ENCODE assay signal across 7 cellular contexts in the genomic region with DNA sequence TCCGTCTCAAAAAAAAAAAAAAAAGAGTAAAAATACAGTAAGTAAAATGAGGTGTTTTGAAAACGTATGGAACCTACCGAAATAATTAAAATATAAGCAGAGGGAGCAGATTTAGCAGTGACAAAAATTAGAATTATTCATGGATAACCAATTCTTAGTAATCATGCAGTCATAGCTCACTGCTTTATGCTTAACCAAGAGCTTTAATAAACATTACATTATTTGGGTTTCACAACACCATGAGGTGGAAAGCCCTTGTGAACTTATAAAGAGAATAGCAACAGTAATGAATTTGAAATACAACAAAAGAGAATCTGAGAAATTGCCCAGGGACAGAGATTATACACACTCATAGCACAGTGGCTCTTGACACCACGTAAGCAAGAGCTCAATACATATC.
DNase-seq lines count a peak whose midpoint lies in the region; FAIRE-seq and TF ChIP-seq lines count a peak whose summit lies in the region.
"Not testable (repeated sequence)": the region's sequence is repeated elsewhere in the genome, so short reads cannot be mapped to it uniquely, and the experiment has no call there.

No MANE protein-coding gene starts in this region.

- H3K27ac Mint-ChIP-seq in HFFc6 (peak overlapping the region; percentile 54), MCF 10A (ENCODE audit: low read depth, unreplicated experiment) (peak overlapping the region; percentile 29)

- FAIRE-seq in keratinocyte (lab: Jason Lieb, UNC) = peak; percentile 62

- WGBS in GM23248 (ENCODE audit: low coverage in 1 of 2, low lambda C conversion rate in 2 of 2, missing lambda C conversion rate in 2 of 2), 2 experiments = 65 to 71% methylated on average over 4 of the region's 4 CpGs

- H3K9ac ChIP-seq in GM23248 = peak overlapping the region; percentile 39; the same call in 1 of the 2 replicates
- H3K9ac ChIP-seq in keratinocyte (ENCODE audit: control insufficient read depth, extremely low read depth, insufficient read depth, low read length) = not testable (repeated sequence)

- H2AFZ ChIP-seq in GM23248; keratinocyte (ENCODE audit: control insufficient read depth, low read length); osteoblast (ENCODE audit: low read length): not testable (repeated sequence)

- not testable (repeated sequence) for H3K4me3 ChIP-seq in GM23248; fibroblast of mammary gland (ENCODE audit: control insufficient read depth, low read depth, low read length); keratinocyte (ENCODE audit: control insufficient read depth in 2 of 3, extremely low read depth in 1 of 3, insufficient read depth in 2 of 3, low read depth in 1 of 3, low read length in 3 of 3); osteoblast (ENCODE audit: insufficient read depth, low read length)

- H3K36me3 Mint-ChIP-seq in HFFc6 (ENCODE audit: low read depth) = not testable (repeated sequence)
- H3K36me3 Mint-ChIP-seq in MCF 10A (ENCODE audit: insufficient read depth, unreplicated experiment) = peaks cover 13% of the 10 kb centered on the region

- not testable (repeated sequence) for BruUV-seq in MCF 10A (replicated peaks; lab: Mats Ljungman, UMichigan)

- peaks cover 16% of the 10 kb centered on the region for H3K4me1 ChIP-seq in GM23248 (ENCODE audit: insufficient read depth)
- H3K4me1 ChIP-seq in keratinocyte (ENCODE audit: control insufficient read depth, extremely low read depth, insufficient read depth, low read length); osteoblast (ENCODE audit: insufficient read depth, low read length): not testable (repeated sequence)

- H3K4me3 Mint-ChIP-seq in HFFc6 = peak overlapping the region; percentile 30; the same call in 1 of the 2 replicates
- not testable (repeated sequence) for H3K4me3 Mint-ChIP-seq in MCF 10A (ENCODE audit: unreplicated experiment)

- peak overlapping the region; percentile 68 for H3K27ac ChIP-seq in GM23248
- H3K27ac ChIP-seq in keratinocyte (ENCODE audit: control insufficient read depth, insufficient read depth, low read length) = not testable (repeated sequence)
- peak overlapping the region; percentile 48 for H3K27ac ChIP-seq in osteoblast (ENCODE audit: low read depth, low read length)

- TF ChIP-seq CTCF in HFFc6 (IDR thresholded peaks at IDR 0.05); MCF 10A (IDR thresholded peaks at IDR 0.05; ENCODE audit: unreplicated experiment); fibroblast of mammary gland (conservative IDR thresholded peaks at IDR 0.05; ENCODE audit: control insufficient read depth, insufficient read depth, low read depth, low read length); keratinocyte (optimal IDR thresholded peaks at IDR 0.05 in 1 of 3, IDR thresholded peaks at IDR 0.05 in 1 of 3, conservative IDR thresholded peaks at IDR 0.05 in 1 of 3; ENCODE audit: extremely low read depth in 1 of 3, insufficient read depth in 2 of 3, low read length in 3 of 3); osteoblast (IDR thresholded peaks at IDR 0.05; ENCODE audit: extremely low read depth, low read depth, low read length): not testable (repeated sequence)

- CTCF ChIA-PET in MCF 10A (lab: Yijun Ruan, JAX) = interaction anchor here (0.6 to 2.4 kb wide), 3 partner anchors 73 to 782 kb away, joined by 3 to 13 read pairs (median 4); no protein-coding TSS in a partner anchor

- not testable (repeated sequence) for H3K9me3 Mint-ChIP-seq in HFFc6; MCF 10A (ENCODE audit: unreplicated experiment)

- DNase-seq in GM23248 (peak; percentile 47), LHCN-M2 (ENCODE audit: low read depth) (peak; percentile 1), fibroblast of mammary gland (ENCODE audit: low read depth) (peak; percentile 55)
- DNase-seq in HFFc6; MCF 10A (ENCODE audit: unreplicated experiment); keratinocyte (ENCODE audit: low read depth, low spot score); osteoblast (ENCODE audit: insufficient read length, low spot score, missing footprints): not testable (repeated sequence)

- POLR2A ChIA-PET in MCF 10A (lab: Yijun Ruan, JAX) = interaction anchor here (1.6 kb wide), 1 partner anchor 31 kb away, joined by 6 read pairs; no protein-coding TSS in a partner anchor

- H4K20me1 ChIP-seq in GM23248 (ENCODE audit: insufficient read depth); keratinocyte (ENCODE audit: control insufficient read depth, extremely low read depth, insufficient read depth, low read length); osteoblast (ENCODE audit: insufficient read depth, low read length): not testable (repeated sequence)

- H3K9me3 ChIP-seq in GM23248 (ENCODE audit: low read depth); keratinocyte (ENCODE audit: control insufficient read depth, low read depth, low read length); osteoblast (ENCODE audit: low read depth, low read length): not testable (repeated sequence)

- not testable (repeated sequence) for H3K27me3 Mint-ChIP-seq in HFFc6 (ENCODE audit: insufficient read depth); MCF 10A (ENCODE audit: insufficient read depth, unreplicated experiment)

- H3F3A ChIP-seq in GM23248 (ENCODE audit: insufficient read depth) = not testable (repeated sequence)

- not testable (repeated sequence) for H3K9me1 ChIP-seq in keratinocyte (ENCODE audit: control insufficient read depth, extremely low read depth, insufficient read depth, low read length)

- H3K4me2 ChIP-seq in GM23248 (ENCODE audit: unreplicated experiment) = peak overlapping the region; percentile 34
- not testable (repeated sequence) for H3K4me2 ChIP-seq in keratinocyte (ENCODE audit: control insufficient read depth, extremely low read depth, insufficient read depth, low read depth, low read length); osteoblast (ENCODE audit: insufficient read depth, low read length)

- not testable (repeated sequence) for H3K9me2 ChIP-seq in GM23248 (ENCODE audit: insufficient read depth)

- H3K4me1 Mint-ChIP-seq in HFFc6 (ENCODE audit: low read depth) = peaks cover 51% of the 10 kb centered on the region
- peaks cover 13% of the 10 kb centered on the region for H3K4me1 Mint-ChIP-seq in MCF 10A (ENCODE audit: insufficient read depth, unreplicated experiment)

- not testable (repeated sequence) for H3K36me3 ChIP-seq in GM23248 (ENCODE audit: low read depth); keratinocyte (ENCODE audit: control insufficient read depth in 2 of 2, extremely low read depth in 1 of 2, insufficient read depth in 2 of 2, low read length in 2 of 2); osteoblast (ENCODE audit: insufficient read depth, low read length)

- dilution Hi-C loops in keratinocyte (cut with MboI; ENCODE audit: extremely low pct_ligation_motif_present, low sequenced_read_pairs) = not testable (repeated sequence)

- intact Hi-C loops in MCF 10A (cut with micrococcal nuclease) = not testable (repeated sequence)

- not testable (repeated sequence) for H3K27me3 ChIP-seq in GM23248 (replicated peaks; ENCODE audit: insufficient read depth); keratinocyte (ENCODE audit: control insufficient read depth, extremely low read depth, insufficient read depth, low read length); osteoblast (ENCODE audit: insufficient read depth, low read length)

- in situ Hi-C loops in GM23248 (cut with MboI) = loop anchor here (25.0 kb wide), 1 partner anchor 705 kb away; no protein-coding TSS in a partner anchor

- H3K79me2 ChIP-seq in GM23248 (ENCODE audit: insufficient read depth); keratinocyte (ENCODE audit: control insufficient read depth, insufficient read depth, low read length); osteoblast (ENCODE audit: insufficient read depth, low read length): not testable (repeated sequence)
